ENCODE assay signal across 1 cellular context in the genomic region with DNA sequence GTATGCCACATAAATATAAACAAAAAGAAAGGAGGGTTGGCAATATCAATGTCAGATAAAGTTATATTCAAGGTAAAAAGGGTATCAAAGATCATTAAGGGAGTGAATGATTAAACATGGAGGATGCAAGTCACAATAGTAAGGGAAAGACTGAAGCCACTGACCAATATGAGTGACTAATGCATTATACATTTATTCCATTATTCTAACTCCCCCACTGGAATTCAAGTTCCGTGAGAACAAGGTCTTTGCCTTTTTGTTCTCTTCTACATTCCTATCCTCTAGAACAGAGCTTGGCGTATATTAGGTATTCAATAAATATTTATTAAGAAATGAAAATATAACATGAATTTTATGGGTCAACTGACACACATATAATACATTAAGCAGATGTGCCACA.
TF ChIP-seq lines count a peak whose summit lies in the region.

No MANE protein-coding gene starts in this region.

TF ChIP-seq in SK-N-SH treated with all-trans-retinoic acid at 6 μM for 48 hours, 23 proteins besides CTCF, POLR2A, EP300 and RAD21 (continued from another document):
- TF ChIP-seq, protein P1, sequence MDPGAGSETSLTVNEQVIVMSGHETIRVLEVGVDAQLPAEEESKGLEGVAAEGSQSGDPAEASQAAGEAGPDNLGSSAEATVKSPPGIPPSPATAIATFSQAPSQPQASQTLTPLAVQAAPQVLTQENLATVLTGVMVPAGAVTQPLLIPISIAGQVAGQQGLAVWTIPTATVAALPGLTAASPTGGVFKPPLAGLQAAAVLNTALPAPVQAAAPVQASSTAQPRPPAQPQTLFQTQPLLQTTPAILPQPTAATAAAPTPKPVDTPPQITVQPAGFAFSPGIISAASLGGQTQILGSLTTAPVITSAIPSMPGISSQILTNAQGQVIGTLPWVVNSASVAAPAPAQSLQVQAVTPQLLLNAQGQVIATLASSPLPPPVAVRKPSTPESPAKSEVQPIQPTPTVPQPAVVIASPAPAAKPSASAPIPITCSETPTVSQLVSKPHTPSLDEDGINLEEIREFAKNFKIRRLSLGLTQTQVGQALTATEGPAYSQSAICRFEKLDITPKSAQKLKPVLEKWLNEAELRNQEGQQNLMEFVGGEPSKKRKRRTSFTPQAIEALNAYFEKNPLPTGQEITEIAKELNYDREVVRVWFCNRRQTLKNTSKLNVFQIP (CRISPR knock-in tag; IDR thresholded peaks at IDR 0.05; ENCODE audit: borderline replicate concordance, low read depth): no peak
- no peak for TF ChIP-seq ZC3H10 (CRISPR knock-in tag; IDR thresholded peaks at IDR 0.05)
- TF ChIP-seq, protein P2, sequence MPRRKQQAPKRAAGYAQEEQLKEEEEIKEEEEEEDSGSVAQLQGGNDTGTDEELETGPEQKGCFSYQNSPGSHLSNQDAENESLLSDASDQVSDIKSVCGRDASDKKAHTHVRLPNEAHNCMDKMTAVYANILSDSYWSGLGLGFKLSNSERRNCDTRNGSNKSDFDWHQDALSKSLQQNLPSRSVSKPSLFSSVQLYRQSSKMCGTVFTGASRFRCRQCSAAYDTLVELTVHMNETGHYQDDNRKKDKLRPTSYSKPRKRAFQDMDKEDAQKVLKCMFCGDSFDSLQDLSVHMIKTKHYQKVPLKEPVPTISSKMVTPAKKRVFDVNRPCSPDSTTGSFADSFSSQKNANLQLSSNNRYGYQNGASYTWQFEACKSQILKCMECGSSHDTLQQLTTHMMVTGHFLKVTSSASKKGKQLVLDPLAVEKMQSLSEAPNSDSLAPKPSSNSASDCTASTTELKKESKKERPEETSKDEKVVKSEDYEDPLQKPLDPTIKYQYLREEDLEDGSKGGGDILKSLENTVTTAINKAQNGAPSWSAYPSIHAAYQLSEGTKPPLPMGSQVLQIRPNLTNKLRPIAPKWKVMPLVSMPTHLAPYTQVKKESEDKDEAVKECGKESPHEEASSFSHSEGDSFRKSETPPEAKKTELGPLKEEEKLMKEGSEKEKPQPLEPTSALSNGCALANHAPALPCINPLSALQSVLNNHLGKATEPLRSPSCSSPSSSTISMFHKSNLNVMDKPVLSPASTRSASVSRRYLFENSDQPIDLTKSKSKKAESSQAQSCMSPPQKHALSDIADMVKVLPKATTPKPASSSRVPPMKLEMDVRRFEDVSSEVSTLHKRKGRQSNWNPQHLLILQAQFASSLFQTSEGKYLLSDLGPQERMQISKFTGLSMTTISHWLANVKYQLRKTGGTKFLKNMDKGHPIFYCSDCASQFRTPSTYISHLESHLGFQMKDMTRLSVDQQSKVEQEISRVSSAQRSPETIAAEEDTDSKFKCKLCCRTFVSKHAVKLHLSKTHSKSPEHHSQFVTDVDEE (CRISPR knock-in tag; IDR thresholded peaks at IDR 0.05): no peak
- TF ChIP-seq ZNF565 (CRISPR knock-in tag; conservative IDR thresholded peaks at IDR 0.05; ENCODE audit: low read depth): no peak
